Comparison of ENCODE assay signal across 9 cellular contexts in the genomic region with DNA sequence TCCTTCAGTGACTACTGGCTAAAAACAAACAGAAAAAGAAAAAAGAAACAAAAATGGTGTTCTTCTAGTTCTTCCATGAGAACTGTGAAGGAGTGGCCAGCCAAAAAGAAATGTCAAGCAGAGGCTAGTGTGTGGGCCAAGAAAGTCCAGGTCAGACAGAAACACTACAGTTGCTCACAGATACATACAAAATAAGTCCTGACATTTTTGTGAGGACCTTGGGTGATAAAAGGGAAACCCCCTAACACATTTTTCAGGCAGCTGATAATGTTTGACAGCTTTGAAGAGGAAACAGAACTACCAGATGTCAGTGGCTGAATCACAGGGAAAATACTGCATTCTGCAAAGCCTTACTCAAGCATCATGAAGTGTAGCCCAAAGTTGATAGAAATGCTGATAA. TPM values are rescaled to one million over a fixed set of nuclear protein-coding genes. Genes with fewer than 3 reads are reported as not detected.
DNase-seq lines count a peak whose midpoint lies in the region; ATAC-seq and TF ChIP-seq lines count a peak whose summit lies in the region.
"Had no signal": no experiment of that assay in that cellular context is flagged by ENCODE, and none has a peak within 500 bp of the region (broad histone marks: within the 10 kb centered on the region; RNA-seq: fewer than 3 reads in every experiment).

No MANE protein-coding gene starts in this region.

- peak overlapping the region; percentile 59 for H3K27ac ChIP-seq in DOHH2 (ENCODE audit: low read depth, low read length)
- H3K27ac ChIP-seq in Peyer's patch: peak overlapping the region; percentile 5 to 75 (median 12)

- peaks cover 69% of the 10 kb centered on the region for H3K4me1 ChIP-seq in DOHH2 (ENCODE audit: control insufficient read depth, low read length)
- peaks cover 0 to 31% (median 9%) of the 10 kb centered on the region in 4 donors for H3K4me1 ChIP-seq in Peyer's patch

- H3K27me3 ChIP-seq in DOHH2 (ENCODE audit: control insufficient read depth, low read length) (no peaks in the 10 kb centered on the region), Peyer's patch (no peaks in the 10 kb centered on the region)

- H3K79me2 ChIP-seq in DOHH2 (ENCODE audit: control insufficient read depth, low read length): peaks cover 16% of the 10 kb centered on the region

- peaks cover 18% of the 10 kb centered on the region for H3K27me3 Mint-ChIP-seq in HFFc6 (ENCODE audit: insufficient read depth)

- no peaks in the 10 kb centered on the region for H3K9me2 ChIP-seq in DOHH2 (replicated peaks; ENCODE audit: control insufficient read depth, low read length)

- no peaks in the 10 kb centered on the region for H3K9me3 Mint-ChIP-seq in HFFc6

- no peak overlapping the region for H3K27ac Mint-ChIP-seq in HFFc6

- no peaks in the 10 kb centered on the region for H3K36me3 ChIP-seq in DOHH2 (ENCODE audit: control insufficient read depth, low read length)
- H3K36me3 ChIP-seq in Peyer's patch: no peaks in the 10 kb centered on the region

- TF ChIP-seq POLR2A in Peyer's patch (IDR thresholded peaks at IDR 0.05) (no peak), lower leg skin (IDR thresholded peaks at IDR 0.05) (no peak)

- peak overlapping the region; percentile 58 for H3K4me2 ChIP-seq in DOHH2 (ENCODE audit: low read length)

- DNase-seq in Peyer's patch (no peak), left kidney (ENCODE audit: low read depth, low spot score) (peak; percentile 18), lower leg skin (ENCODE audit: low spot score in 2 of 2) (no peak), HFFc6 (no peak), head of caudate nucleus (no peak)
- DNase-seq in stimulated activated CD8-positive, alpha-beta memory T cell treated with anti-CD3 and anti-CD28 coated beads, Interleukin-4, amount 100 ng/mL, for 48 hours: no peak
- DNase-seq: caudate nucleus had no signal

- H3K4me3 Mint-ChIP-seq in HFFc6: no peak overlapping the region

- peak overlapping the region; percentile 41 for H3K4me3 ChIP-seq in DOHH2 (ENCODE audit: low read length)
- H3K4me3 ChIP-seq in Peyer's patch: no peak overlapping the region
- H3K4me3 ChIP-seq in lower leg skin (ENCODE audit: low read depth, poor library complexity, severe bottlenecking): no peak overlapping the region

- no peaks in the 10 kb centered on the region for H3K36me3 Mint-ChIP-seq in HFFc6 (ENCODE audit: low read depth)

- peaks cover 29% of the 10 kb centered on the region for H3F3A ChIP-seq in DOHH2 (ENCODE audit: control insufficient read depth, insufficient read depth)

- intact Hi-C loops in lower leg skin (cut with DNase I; ENCODE audit: low total_unique reads) (no loop called here), head of caudate nucleus (cut with DNase I) (no loop called here)

- TF ChIP-seq CTCF in DOHH2 (IDR thresholded peaks at IDR 0.05; ENCODE audit: low read depth, low read length, poor library complexity, severe bottlenecking) (no peak), Peyer's patch (IDR thresholded peaks at IDR 0.05) (no peak), lower leg skin (IDR thresholded peaks at IDR 0.05) (no peak), HFFc6 (IDR thresholded peaks at IDR 0.05) (no peak)

- H3K9me3 ChIP-seq in DOHH2 (ENCODE audit: control insufficient read depth, insufficient read depth, low read length): no peaks in the 10 kb centered on the region
- no peaks in the 10 kb centered on the region for H3K9me3 ChIP-seq in Peyer's patch

- H4K20me1 ChIP-seq in DOHH2 (ENCODE audit: control insufficient read depth, insufficient read depth, low read depth, low read length): no peaks in the 10 kb centered on the region

- H3K4me1 Mint-ChIP-seq in HFFc6 (ENCODE audit: low read depth): peaks cover 7% of the 10 kb centered on the region; the same call in 1 of the 2 replicates

- peak; percentile 55 for ATAC-seq in GM21447 (IDR thresholded peaks at IDR 0.05; ENCODE audit: unreplicated experiment)

RNA-seq across cellular contexts. Expression of gene ARHGAP25, which starts 28.1 kb away (rescaled TPM):
- 10 to 100 TPM in 2 of 4 donors, 1 to 10 TPM in 2; 4.9 to 82.5 (median 8.7) TPM for total RNA-seq in Peyer's patch
- total RNA-seq in lower leg skin: 1 to 10 TPM; 3.3 to 9.6 (median 4.9) TPM
- not detected for total RNA-seq in HFFc6 (2021; fragmentation: NEBNext Ultra II Directional; extraction: Animal tissue kit (Norgen Biotek cat#: 25700))
